Comparison of ENCODE assay signal across 9 cellular contexts in genomic region chr7:23654508-23654907, GRCh38. TPM values are rescaled to one million over a fixed set of nuclear protein-coding genes. Genes with fewer than 3 reads are reported as not detected.
A peak's percentile ranks its signal among the peaks of the same experiment; 100 is the strongest.
DNase-seq lines count a peak whose midpoint lies in the region; ATAC-seq and TF ChIP-seq lines count a peak whose summit lies in the region.
"Had no signal": no experiment of that assay in that cellular context is flagged by ENCODE, and none has a peak within 500 bp of the region (broad histone marks: within the 10 kb centered on the region; RNA-seq: fewer than 3 reads in every experiment).

No MANE protein-coding gene starts in this region.

- no peak overlapping the region for H3K18ac ChIP-seq in H9 (ENCODE audit: insufficient read length, low read depth, low read length)

- H3F3A ChIP-seq in SU-DHL-6 (ENCODE audit: insufficient read depth): no peaks in the 10 kb centered on the region

- no peak overlapping the region for H4K5ac ChIP-seq in H9 (ENCODE audit: insufficient read length, low read depth, low read length)

- H3K27me3 ChIP-seq in H9 (ENCODE audit: insufficient read depth, low read length): no peaks in the 10 kb centered on the region
- H3K27me3 ChIP-seq in SU-DHL-6 (ENCODE audit: low read length): no peaks in the 10 kb centered on the region

- no peak overlapping the region for H3K56ac ChIP-seq in H9 (ENCODE audit: insufficient read length, low read depth, low read length)

- no peak overlapping the region for H2BK15ac ChIP-seq in H9 (ENCODE audit: low read depth, low read length)

- no peak overlapping the region for H3K4me3 ChIP-seq in SU-DHL-6 (ENCODE audit: insufficient read depth, low read length, poor library complexity, severe bottlenecking)

- peaks cover 10 to 20% (median 14%) of the 10 kb centered on the region in 3 experiments for H3K36me3 Mint-ChIP-seq in H9 (ENCODE audit: insufficient read depth in 1 of 3, low read depth in 3 of 3)

- H3K4me2 ChIP-seq in H9 (ENCODE audit: insufficient read depth, insufficient read length, low read length): no peak overlapping the region
- no peak overlapping the region for H3K4me2 ChIP-seq in SU-DHL-6 (ENCODE audit: low read depth, low read length, poor library complexity, severe bottlenecking)

- no peak overlapping the region for H3K4ac ChIP-seq in H9 (ENCODE audit: low read depth, low read length)

- no peak overlapping the region for H4K91ac ChIP-seq in H9 (ENCODE audit: insufficient read length, low read depth, low read length)

- H3K4me1 Mint-ChIP-seq in H9: peaks cover 0 to 4% of the 10 kb centered on the region in 2 experiments; a peak in 1 of 4 replicates

- H3K36me3 ChIP-seq in SU-DHL-6 (ENCODE audit: low read length): no peaks in the 10 kb centered on the region

- no peaks in the 10 kb centered on the region for H4K20me1 ChIP-seq in H9 (ENCODE audit: control insufficient read depth, insufficient read depth, insufficient read length)
- H4K20me1 ChIP-seq in SU-DHL-6 (ENCODE audit: low read depth, low read length): no peaks in the 10 kb centered on the region

- H3K27me3 Mint-ChIP-seq in H9 (ENCODE audit: low read depth): no peaks in the 10 kb centered on the region

- no peaks in the 10 kb centered on the region for H3K9me2 ChIP-seq in SU-DHL-6 (replicated peaks; ENCODE audit: insufficient read depth, low read length)

- no peak overlapping the region for H2BK20ac ChIP-seq in H9 (ENCODE audit: low read depth, low read length, poor library complexity, severe bottlenecking)

- no peak overlapping the region; a peak in 2 of 7 replicates for H3K27ac Mint-ChIP-seq in H9

- no peak overlapping the region for H2BK5ac ChIP-seq in H9 (ENCODE audit: insufficient read length, low read length)

- TF ChIP-seq CTCF in AG09319 (IDR thresholded peaks at IDR 0.05; ENCODE audit: low read depth, low read length) (peak; percentile 10), H9 (conservative IDR thresholded peaks at IDR 0.05) (peak; percentile 75), SU-DHL-6 (IDR thresholded peaks at IDR 0.05; ENCODE audit: insufficient read depth, low read length, poor library complexity, severe bottlenecking) (peak; percentile 56)

- ATAC-seq in GM18873 (IDR thresholded peaks at IDR 0.05; ENCODE audit: low FRiP score, unreplicated experiment) (no peak), HG02840 (IDR thresholded peaks at IDR 0.05; ENCODE audit: low FRiP score, unreplicated experiment) (no peak), GM21381 (IDR thresholded peaks at IDR 0.05; ENCODE audit: unreplicated experiment) (no peak)

- no peaks in the 10 kb centered on the region for H3K4me1 ChIP-seq in H9 (ENCODE audit: insufficient read depth, low read length)

- H3K79me1 ChIP-seq in H9 (ENCODE audit: insufficient read depth, low read depth, low read length, poor library complexity, severe bottlenecking): no peaks in the 10 kb centered on the region

- no peak overlapping the region for H3T11ph ChIP-seq in H9 (ENCODE audit: low read length)

- H2AFZ ChIP-seq in H9 (ENCODE audit: low read length) (no peak overlapping the region), SU-DHL-6 (ENCODE audit: low read depth, low read length, severe bottlenecking) (no peak overlapping the region)

- no peak overlapping the region for H3K4me3 Mint-ChIP-seq in H9

- H3K14ac ChIP-seq in H9 (ENCODE audit: insufficient read depth, low read length): no peak overlapping the region

- H2BK120ac ChIP-seq in H9 (ENCODE audit: low read depth, low read length, poor library complexity, severe bottlenecking): no peak overlapping the region

- DNase-seq in AG09319 (ENCODE audit: extremely low read depth, low read depth) (no peak), H9 (peak; percentile 65), inferior parietal cortex (ENCODE audit: extremely low spot score) (peak; percentile 64)
- no peak for DNase-seq in activated CD8-positive, alpha-beta memory T cell treated with anti-CD3 and anti-CD28 coated beads, Interleukin-2, amount 50 U/mL, for 48 hours
- DNase-seq: NCI-H1417 had no signal

- H3K9ac ChIP-seq in H9 (ENCODE audit: extremely low read depth, insufficient read length, low read length) (no peak overlapping the region), SU-DHL-6 (ENCODE audit: low read length) (no peak overlapping the region)

- H3K27ac ChIP-seq in H9 (ENCODE audit: insufficient read length, low read depth, low read length) (no peak overlapping the region), SU-DHL-6 (ENCODE audit: low read depth, low read length) (no peak overlapping the region)

- H3K9me3 ChIP-seq in H9 (ENCODE audit: control insufficient read depth, low read depth, low read length) (peaks cover 14% of the 10 kb centered on the region), SU-DHL-6 (ENCODE audit: insufficient read depth, low read length) (peaks cover 15% of the 10 kb centered on the region; the same call in 1 of the 2 replicates)

- H3K23me2 ChIP-seq in H9 (ENCODE audit: insufficient read length, low read depth, low read length, poor library complexity, severe bottlenecking): no peaks in the 10 kb centered on the region

- no peak overlapping the region for H4K8ac ChIP-seq in H9 (replicated peaks; ENCODE audit: insufficient read length, low read depth, low read length)

- H3K23ac ChIP-seq in H9 (ENCODE audit: insufficient read length, low read depth, low read length): no peak overlapping the region

- H3K9me3 Mint-ChIP-seq in H9: peaks cover 21 to 26% of the 10 kb centered on the region in 2 experiments

- H3K79me2 ChIP-seq in H9 (ENCODE audit: insufficient read depth, low read length): no peaks in the 10 kb centered on the region
- no peaks in the 10 kb centered on the region for H3K79me2 ChIP-seq in SU-DHL-6 (ENCODE audit: insufficient read depth, low read length)

- no CpG with 5 or more reads among the region's 1 CpG for WGBS in H9 (ENCODE audit: extremely low coverage, insufficient read length, low lambda C conversion rate)

- no peak overlapping the region for H2BK12ac ChIP-seq in H9 (ENCODE audit: insufficient read length, low read depth, low read length)

- no peak overlapping the region for H2AK5ac ChIP-seq in H9 (ENCODE audit: insufficient read length, low read length)

RNA-seq across cellular contexts. Expression of gene FAM221A, which starts 25.5 kb away (rescaled TPM):
- 13.4 and 15.0 TPM in 2 replicates for total RNA-seq in H9 (2021)

RNA-seq across cellular contexts. Expression of gene STK31, which starts 55.5 kb away (rescaled TPM):
- 0.24 and 0.33 TPM in 2 replicates for total RNA-seq in H9 (2021)

RNA-seq across cellular contexts. Expression of gene CCDC126, which starts 57.3 kb away (rescaled TPM):
- total RNA-seq in H9 (2021): 2.1 and 4.0 TPM in 2 replicates

Comparison
In these comparisons a context has a peak if more than half of its experiments do, and no peak if none do; other contexts are left out.
1. DNase-seq: peak in H9 (single experiment) and inferior parietal cortex (single experiment); none in AG09319 (single experiment) and activated CD8-positive, alpha-beta memory T cell treated with anti-CD3 and anti-CD28 coated beads, Interleukin-2, amount 50 U/mL, for 48 hours (single experiment).
2. CTCF ChIP-seq: peak in every context shown above with its lines; median percentile 75 in H9; 56 in SU-DHL-6; 10 in AG09319.